Comparison of ENCODE assay signal across 9 cellular contexts in the genomic region with DNA sequence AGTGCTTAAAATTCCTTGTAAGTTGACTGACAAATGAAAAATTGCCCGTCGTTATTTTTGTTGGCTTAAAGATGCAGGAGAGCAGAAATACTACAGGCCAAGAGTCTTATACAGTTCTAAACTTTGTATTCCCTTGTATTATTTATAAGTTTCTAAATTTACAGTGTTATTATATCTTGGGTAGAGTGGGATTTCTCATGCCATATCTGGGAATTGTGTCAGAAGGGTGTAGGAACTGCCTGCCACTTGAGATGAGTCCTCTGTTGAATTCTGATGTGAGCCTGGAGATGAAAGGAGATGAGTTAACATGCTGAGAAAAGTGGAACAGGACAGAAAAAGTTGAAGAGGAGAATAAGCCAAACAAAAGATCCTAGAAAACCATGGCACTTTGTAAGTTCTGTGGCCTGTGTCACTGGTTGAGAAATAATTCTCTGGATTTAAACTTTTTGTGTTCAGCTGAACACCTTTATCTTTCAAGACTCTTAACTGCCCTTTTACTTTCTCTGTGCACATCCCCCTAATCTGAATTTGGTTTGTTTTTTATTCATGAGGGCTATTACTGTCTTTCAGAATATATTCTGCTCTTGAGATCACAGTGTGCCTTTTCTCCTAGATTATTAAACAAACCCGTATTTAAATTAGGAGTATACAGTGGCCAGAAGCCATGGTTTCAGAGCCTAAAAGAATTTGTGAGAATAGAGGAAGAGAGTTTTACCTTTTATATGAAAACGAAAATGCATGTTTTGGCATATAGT. TPM values are rescaled to one million over a fixed set of nuclear protein-coding genes. Genes with fewer than 3 reads are reported as not detected.
A peak's percentile ranks its signal among the peaks of the same experiment; 100 is the strongest.
DNase-seq lines count a peak whose midpoint lies in the region; TF ChIP-seq lines count a peak whose summit lies in the region.
"Had no signal": no experiment of that assay in that cellular context is flagged by ENCODE, and none has a peak within 500 bp of the region (broad histone marks: within the 10 kb centered on the region; RNA-seq: fewer than 3 reads in every experiment).

No MANE protein-coding gene starts in this region.

- H3K4me2 ChIP-seq in OCI-LY3 (ENCODE audit: low read length) = peak overlapping the region; percentile 94

- no peaks in the 10 kb centered on the region for H3K27me3 ChIP-seq in OCI-LY3 (ENCODE audit: low read depth, low read length)

- H4K20me1 ChIP-seq in OCI-LY3 (ENCODE audit: insufficient read depth, low read length) = peaks cover 36% of the 10 kb centered on the region

- DNase-seq in fibroblast of mammary gland (ENCODE audit: low read depth) = peak; percentile 15
- DNase-seq in renal cortical epithelial cell (ENCODE audit: low read depth) = peak; percentile 11
- no peak for DNase-seq in Ammon's horn (ENCODE audit: low spot score)
- DNase-seq in NCI-H1930 (lab: John Stamatoyannopoulos, UW) = no peak
- DNase-seq in NCI-H524 (lab: John Stamatoyannopoulos, UW) = no peak
- DNase-seq in foreskin melanocyte = no peak
- DNase-seq: stimulated activated CD4-positive, alpha-beta T cell treated with anti-CD3 and anti-CD28 coated beads, Interleukin-4, amount 100 ng/mL, for 4 hours had no signal

- peak overlapping the region; percentile 94 for H3K9ac ChIP-seq in ES-I3 (ENCODE audit: low read depth, low read length)
- peak overlapping the region; percentile 95 for H3K9ac ChIP-seq in OCI-LY3 (ENCODE audit: low read length)

- H3K4me3 ChIP-seq in OCI-LY3 (ENCODE audit: low read length) (peak overlapping the region; percentile 87), fibroblast of mammary gland (ENCODE audit: control insufficient read depth, low read depth, low read length) (peak overlapping the region; percentile 61)

- peaks cover 9% of the 10 kb centered on the region for H3K36me3 ChIP-seq in ES-I3 (ENCODE audit: insufficient read depth, low read length)
- peaks cover 24% of the 10 kb centered on the region for H3K36me3 ChIP-seq in OCI-LY3 (replicated peaks; ENCODE audit: low read depth, low read length)

- TF ChIP-seq CTCF in OCI-LY3 (IDR thresholded peaks at IDR 0.05; ENCODE audit: low read depth, low read length) (no peak), fibroblast of mammary gland (conservative IDR thresholded peaks at IDR 0.05; ENCODE audit: control insufficient read depth, insufficient read depth, low read depth, low read length) (no peak)

- no peak overlapping the region for H3K27ac ChIP-seq in OCI-LY3 (ENCODE audit: low read length)

- H3K79me2 ChIP-seq in OCI-LY3 (ENCODE audit: low read length) = peaks cover 61% of the 10 kb centered on the region

- H3K9me3 ChIP-seq in ES-I3 (ENCODE audit: control insufficient read depth, insufficient read depth, low read length) = no peaks in the 10 kb centered on the region
- no peaks in the 10 kb centered on the region for H3K9me3 ChIP-seq in OCI-LY3 (ENCODE audit: insufficient read depth, low read length)

- no peak overlapping the region for H2AFZ ChIP-seq in OCI-LY3 (ENCODE audit: low read depth, low read length)

- peaks cover 14% of the 10 kb centered on the region for H3K4me1 ChIP-seq in ES-I3 (ENCODE audit: insufficient read depth, low read length)
- peaks cover 21% of the 10 kb centered on the region for H3K4me1 ChIP-seq in OCI-LY3 (ENCODE audit: low read length)

RNA-seq across cellular contexts. Expression of gene DESI2, which starts 1.5 kb away (rescaled TPM):
- total RNA-seq in renal cortical epithelial cell = 37.2 and 45.8 TPM in 2 replicates

Comparison
In these comparisons a context has a peak if more than half of its experiments do, and no peak if none do; other contexts are left out.
1. DNase-seq: peak in fibroblast of mammary gland (single experiment) and renal cortical epithelial cell (single experiment); none in Ammon's horn (single experiment), NCI-H1930 (0 of 2), NCI-H524 (0 of 2) and foreskin melanocyte (single experiment).